In genomic region chr6:95576218-95576617, GRCh38 we compare ENCODE assay signal across 1 cellular context.
TF ChIP-seq lines count a peak whose summit lies in the region.

No MANE protein-coding gene starts in this region.

TF ChIP-seq in K562, 482 proteins besides CTCF, POLR2A, EP300 and RAD21 (continued from another document):
- TF ChIP-seq ZNF766 (CRISPR knock-in tag; conservative IDR thresholded peaks at IDR 0.05) (no peak), VEZF1 (CRISPR knock-in tag; IDR thresholded peaks at IDR 0.05) (0 out of 2 replicates have a peak, but pooled peaks have one; percentile 15), ZNF75A (CRISPR knock-in tag; IDR thresholded peaks at IDR 0.05) (no peak)
